In the genomic region with DNA sequence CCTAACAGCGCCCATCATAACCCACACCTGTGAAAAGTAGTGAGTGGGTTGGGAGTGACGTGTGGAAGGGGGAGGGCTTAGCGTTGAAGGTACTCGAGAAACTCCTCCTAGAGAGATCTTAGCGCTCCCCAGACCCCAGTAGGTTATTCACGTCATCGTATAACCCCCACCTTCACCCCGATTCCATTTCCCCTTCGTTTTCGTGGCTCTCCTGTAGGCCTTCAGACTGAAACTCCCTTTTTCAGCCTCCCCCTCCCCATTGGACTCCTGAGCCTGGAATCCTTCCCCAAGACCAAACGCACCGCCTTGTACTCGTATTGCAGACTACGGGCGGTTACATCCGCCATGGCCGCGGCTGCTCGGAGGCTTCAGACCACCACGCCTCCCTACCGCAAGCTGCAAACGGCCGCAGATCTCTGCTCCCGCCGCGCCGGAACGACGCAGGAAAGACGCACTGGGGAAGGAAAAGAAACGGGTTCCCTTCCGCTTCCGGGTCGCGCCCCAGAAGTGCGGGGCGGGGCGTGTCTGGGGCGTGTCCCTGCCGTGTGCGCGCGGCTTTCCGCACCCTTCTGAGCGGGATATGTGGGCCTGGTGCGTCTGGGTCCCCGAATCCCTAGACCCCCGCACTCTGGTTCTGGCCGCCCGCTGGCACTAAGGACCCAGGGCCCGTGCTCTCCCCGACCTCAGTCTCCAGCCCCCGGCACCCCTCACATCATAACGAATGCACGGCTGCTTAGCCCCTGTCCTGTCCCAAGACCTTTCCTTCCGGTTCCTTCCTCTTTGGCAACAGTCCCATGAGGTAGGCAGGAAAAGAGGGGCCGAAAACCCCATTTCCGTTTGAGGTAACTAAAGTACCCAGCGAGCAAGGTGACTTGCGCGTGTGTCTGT, we compare ENCODE assay signal across 1 cellular context.
TF ChIP-seq lines count a peak whose summit lies in the region.

Gene SNRNP200, minus strand, starts transcription at position 456 of the 888 bp plus-strand sequence. Its CDS starts 109 bp downstream, at position 347.

TF ChIP-seq in HEK293, 187 proteins besides CTCF, POLR2A, EP300 and RAD21 (continued from another document):
- TF ChIP-seq ZBTB11 (tag by site-specific recombination; conservative IDR thresholded peaks at IDR 0.05; ENCODE audit: low read depth) (peak; percentile 98), ZNF843 (tag by site-specific recombination; IDR thresholded peaks at IDR 0.05) (no peak), ZNF274 (IDR thresholded peaks at IDR 0.05; ENCODE audit: low read length) (no peak), ZNF274 (tag by site-specific recombination; IDR thresholded peaks at IDR 0.05; ENCODE audit: borderline replicate concordance) (no peak), ZNF175 (tag by site-specific recombination; IDR thresholded peaks at IDR 0.05) (no peak)
- TF ChIP-seq, protein P1, sequence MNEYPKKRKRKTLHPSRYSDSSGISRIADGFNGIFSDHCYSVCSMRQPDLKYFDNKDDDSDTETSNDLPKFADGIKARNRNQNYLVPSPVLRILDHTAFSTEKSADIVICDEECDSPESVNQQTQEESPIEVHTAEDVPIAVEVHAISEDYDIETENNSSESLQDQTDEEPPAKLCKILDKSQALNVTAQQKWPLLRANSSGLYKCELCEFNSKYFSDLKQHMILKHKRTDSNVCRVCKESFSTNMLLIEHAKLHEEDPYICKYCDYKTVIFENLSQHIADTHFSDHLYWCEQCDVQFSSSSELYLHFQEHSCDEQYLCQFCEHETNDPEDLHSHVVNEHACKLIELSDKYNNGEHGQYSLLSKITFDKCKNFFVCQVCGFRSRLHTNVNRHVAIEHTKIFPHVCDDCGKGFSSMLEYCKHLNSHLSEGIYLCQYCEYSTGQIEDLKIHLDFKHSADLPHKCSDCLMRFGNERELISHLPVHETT (tag by site-specific recombination; IDR thresholded peaks at IDR 0.05) = 0 out of 2 replicates have a peak, but pooled peaks have one; percentile 27
